15 cellular contexts compared by ENCODE assay signal in genomic region chr3:53222183-53222901, GRCh38. TPM values are rescaled to one million over a fixed set of nuclear protein-coding genes. Genes with fewer than 3 reads are reported as not detected.
DNase-seq lines count a peak whose midpoint lies in the region; ATAC-seq and TF ChIP-seq lines count a peak whose summit lies in the region.
"Had no signal": no experiment of that assay in that cellular context is flagged by ENCODE, and none has a peak within 500 bp of the region (broad histone marks: within the 10 kb centered on the region; RNA-seq: fewer than 3 reads in every experiment).

No MANE protein-coding gene starts in this region.

- peak overlapping the region in 3 of 5 donors; percentile 8 to 54 (median 14) for H3K9ac ChIP-seq in subcutaneous abdominal adipose tissue (ENCODE audit: low read length in 5 of 5)

- H3K27ac ChIP-seq in heart right ventricle (no peak overlapping the region), RWPE2 (ENCODE audit: poor library complexity, severe bottlenecking) (no peak overlapping the region), subcutaneous abdominal adipose tissue (ENCODE audit: low read depth, low read length) (peak overlapping the region; percentile 77)
- H3K27ac ChIP-seq: coronary artery had no signal

- H3K4me1 ChIP-seq in heart right ventricle (peaks cover 0 to 21% (median 0%) of the 10 kb centered on the region in 9 donors), RWPE2 (ENCODE audit: insufficient read depth, poor library complexity, severe bottlenecking) (no peaks in the 10 kb centered on the region), subcutaneous abdominal adipose tissue (ENCODE audit: control insufficient read depth in 5 of 5, insufficient read depth in 5 of 5, low read length in 5 of 5) (peaks cover 7 to 36% (median 24%) of the 10 kb centered on the region in 5 donors)
- H3K4me1 ChIP-seq: BE2C had no signal

- WGBS in heart right ventricle, 2 donors, result 86 to 90% methylated on average over 12 of the region's 12 CpGs

- H3K4me3 ChIP-seq in heart right ventricle, result no peak overlapping the region
- no peak overlapping the region for H3K4me3 ChIP-seq in RWPE2 (ENCODE audit: severe bottlenecking)
- no peak overlapping the region for H3K4me3 ChIP-seq in subcutaneous abdominal adipose tissue (ENCODE audit: low read depth in 1 of 5, low read length in 5 of 5)
- H3K4me3 ChIP-seq: coronary artery had no signal

- ATAC-seq in Right ventricle myocardium superior (ENCODE audit: poor library complexity) (no peak), heart right ventricle (no peak), RWPE2 (ENCODE audit: low read depth) (peak; percentile 1; the same call in 1 of the 3 replicates), HG03025 (IDR thresholded peaks at IDR 0.05; ENCODE audit: low FRiP score, unreplicated experiment) (no peak), HG02759 (IDR thresholded peaks at IDR 0.05; ENCODE audit: unreplicated experiment) (no peak)

- H3K27me3 ChIP-seq in heart right ventricle (peaks cover 0 to 1% (median 0%) of the 10 kb centered on the region in 7 donors), RWPE2 (ENCODE audit: insufficient read depth, poor library complexity, severe bottlenecking) (no peaks in the 10 kb centered on the region), subcutaneous abdominal adipose tissue (ENCODE audit: control insufficient read depth in 5 of 5, insufficient read depth in 4 of 5, low read length in 5 of 5) (no peaks in the 10 kb centered on the region)
- H3K27me3 ChIP-seq: BE2C had no signal

- H3K36me3 ChIP-seq in heart right ventricle (peaks cover 0 to 52% (median 24%) of the 10 kb centered on the region in 9 donors), RWPE2 (ENCODE audit: low read depth) (peaks cover 38% of the 10 kb centered on the region), subcutaneous abdominal adipose tissue (ENCODE audit: control insufficient read depth in 5 of 5, insufficient read depth in 5 of 5, low read length in 5 of 5) (peaks cover 0 to 52% (median 50%) of the 10 kb centered on the region in 5 donors)

- DNase-seq in Right ventricle myocardium superior (peak; percentile 18), heart right ventricle (no peak), RWPE2 (ENCODE audit: low spot score) (no peak), foreskin melanocyte (peak; percentile 50), nucleus accumbens (lab: John Stamatoyannopoulos, UW) (no peak)
- DNase-seq: BE2C; NCI-H2171 treated with DMSO at 0.1 percent for 48 hours; retina; stimulated activated CD4-positive, alpha-beta T cell treated with anti-CD3 and anti-CD28 coated beads, Interleukin-2, amount 100 ng/mL, for 48 hours; stimulated activated naive CD4-positive, alpha-beta T cell; T-helper 2 cell had no signal

- intact Hi-C loops in Right ventricle myocardium superior (cut with DNase I), result no loop called here
- intact Hi-C loops in heart right ventricle (cut with DNase I), result loop anchor here in 3 of 10 donors (5.0 to 10.0 kb wide), 3 partner anchors 482 to 492 kb away; no protein-coding TSS in a partner anchor

- no peak for TF ChIP-seq CTCF in heart right ventricle (IDR thresholded peaks at IDR 0.05)
- TF ChIP-seq CTCF in RWPE2 (IDR thresholded peaks at IDR 0.05; ENCODE audit: poor library complexity, severe bottlenecking), result no peak

- no peaks in the 10 kb centered on the region for H3K9me3 ChIP-seq in heart right ventricle
- no peaks in the 10 kb centered on the region for H3K9me3 ChIP-seq in RWPE2 (ENCODE audit: severe bottlenecking)
- peaks cover 0 to 2% (median 0%) of the 10 kb centered on the region in 5 donors for H3K9me3 ChIP-seq in subcutaneous abdominal adipose tissue (ENCODE audit: control insufficient read depth in 5 of 5, low read length in 5 of 5)
- H3K9me3 ChIP-seq: BE2C had no signal

RNA-seq across cellular contexts. Expression of gene TKT, which starts 33.5 kb away (rescaled TPM):
- total RNA-seq in Right ventricle myocardium superior (43.6 TPM), heart right ventricle (10 to 100 TPM; 16.5 to 81.8 (median 25.1) TPM)
- polyA plus RNA-seq in heart right ventricle, result 10 to 100 TPM; 54.6 to 91.4 TPM

Comparison
In these comparisons a context has a peak if more than half of its experiments do, and no peak if none do; other contexts are left out.
1. DNase-seq: peak in Right ventricle myocardium superior (single experiment) and foreskin melanocyte (single experiment); none in heart right ventricle (0 of 2), RWPE2 (single experiment) and nucleus accumbens (0 of 56).